In the genomic region with DNA sequence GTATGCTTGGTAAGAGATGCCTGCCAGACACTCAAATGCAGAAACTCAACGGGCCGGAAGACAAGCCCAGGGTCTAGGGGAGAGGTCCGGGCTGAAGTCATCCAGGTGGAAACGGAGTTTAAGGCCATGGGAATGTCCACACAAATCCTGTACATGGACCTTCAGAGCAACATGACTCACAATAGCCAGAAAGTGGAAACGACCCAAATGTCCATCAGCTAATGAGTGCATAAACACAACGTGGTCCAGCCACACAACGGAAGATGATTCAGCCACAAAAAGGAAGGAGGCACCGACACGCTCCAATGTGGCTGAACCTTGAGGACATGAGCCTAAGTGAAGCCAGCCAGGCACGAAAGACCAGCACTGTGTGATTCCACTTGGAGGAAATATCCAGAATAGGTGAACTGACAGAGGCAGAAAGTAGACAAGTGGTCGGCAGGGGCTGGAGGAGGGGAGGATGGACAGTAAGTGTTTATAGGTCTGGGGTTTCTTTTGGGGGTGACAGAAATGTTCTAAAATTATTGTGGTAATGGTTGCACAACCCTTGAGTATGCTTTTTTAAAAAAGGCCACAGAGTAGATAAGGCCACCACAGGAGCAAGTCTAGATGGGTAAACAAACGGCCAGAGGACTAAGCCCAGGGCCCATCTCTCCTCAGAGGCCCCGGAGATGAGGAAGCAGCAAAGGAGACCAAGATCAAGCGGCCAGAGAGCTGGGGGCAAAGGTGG, we compare ENCODE assay signal across 8 cellular contexts.
DNase-seq lines count a peak whose midpoint lies in the region; ATAC-seq and FAIRE-seq lines count a peak whose summit lies in the region.

No MANE protein-coding gene starts in this region.

- no peaks in the 10 kb centered on the region for H3K27me3 ChIP-seq in mucosa of rectum (ENCODE audit: control insufficient read depth in 2 of 2, insufficient read depth in 2 of 2, low read length in 2 of 2)

- H3K9ac ChIP-seq in mucosa of rectum (ENCODE audit: low read depth in 1 of 2, low read length in 2 of 2): no peak overlapping the region

- H3K27me3 Mint-ChIP-seq in central memory CD8-positive, alpha-beta T cell: no peaks in the 10 kb centered on the region

- peak; percentile 51 for FAIRE-seq in HTR-8/SVneo (lab: Jason Lieb, UNC)

- peaks cover 21 to 37% of the 10 kb centered on the region in 2 donors for H3K4me1 ChIP-seq in mucosa of rectum (ENCODE audit: control insufficient read depth in 2 of 2, insufficient read depth in 2 of 2, low read length in 2 of 2)

- H3K4me1 Mint-ChIP-seq in central memory CD8-positive, alpha-beta T cell: peaks cover 78% of the 10 kb centered on the region

- H3K27ac Mint-ChIP-seq in central memory CD8-positive, alpha-beta T cell (ENCODE audit: low read depth): peak overlapping the region; percentile 90

- peak overlapping the region; percentile 65 to 71 for H3K27ac ChIP-seq in mucosa of rectum (ENCODE audit: low read depth in 2 of 2, low read length in 2 of 2)

- H3K36me3 ChIP-seq in mucosa of rectum (ENCODE audit: control insufficient read depth in 2 of 2, insufficient read depth in 2 of 2, low read length in 2 of 2): peaks cover 0 to 12% of the 10 kb centered on the region in 2 donors

- H3K36me3 Mint-ChIP-seq in central memory CD8-positive, alpha-beta T cell (ENCODE audit: insufficient read depth): peaks cover 17% of the 10 kb centered on the region

- DNase-seq in Ammon's horn (ENCODE audit: low spot score) (peak; percentile 82), HTR-8/SVneo (ENCODE audit: insufficient read length, low spot score) (no peak), GDM1 (lab: John Stamatoyannopoulos, UW) (no peak), GM19240 (ENCODE audit: insufficient read length, low spot score) (no peak), GOT3 (lab: John Stamatoyannopoulos, UW) (no peak), NCI-H510A treated with DMSO at 0.1 percent for 48 hours (lab: John Stamatoyannopoulos, UW) (no peak)
- DNase-seq in central memory CD8-positive, alpha-beta T cell (ENCODE audit: low spot score in 2 of 2): no peak

- no peaks in the 10 kb centered on the region for H3K9me3 ChIP-seq in mucosa of rectum (ENCODE audit: control insufficient read depth in 2 of 2, low read length in 2 of 2)

- peak overlapping the region; percentile 47 for H3K4me3 Mint-ChIP-seq in central memory CD8-positive, alpha-beta T cell

- no peak for ATAC-seq in central memory CD8-positive, alpha-beta T cell (replicated peaks; ENCODE audit: extremely low read depth, poor library complexity, severe bottlenecking)

- peak overlapping the region in 1 of 2 donors; percentile 16 for H3K4me3 ChIP-seq in mucosa of rectum (ENCODE audit: low read length in 2 of 2)

- H3K9me3 Mint-ChIP-seq in central memory CD8-positive, alpha-beta T cell: no peaks in the 10 kb centered on the region
